22 cellular contexts compared by ENCODE assay signal in genomic region chr4:104818579-104818978, GRCh38.
DNase-seq lines count a peak whose midpoint lies in the region; ATAC-seq and TF ChIP-seq lines count a peak whose summit lies in the region.
"Had no signal": no experiment of that assay in that cellular context is flagged by ENCODE, and none has a peak within 500 bp of the region (broad histone marks: within the 10 kb centered on the region; RNA-seq: fewer than 3 reads in every experiment).

No MANE protein-coding gene starts in this region.

- POLR2A ChIA-PET in naive thymus-derived CD8-positive, alpha-beta T cell (lab: Charles Lee), result no interaction called here

- peaks cover 0 to 2% (median 1%) of the 10 kb centered on the region in 4 donors for H3K4me1 Mint-ChIP-seq in naive thymus-derived CD8-positive, alpha-beta T cell
- H3K4me1 Mint-ChIP-seq: naive B cell had no signal

- H3K9me3 Mint-ChIP-seq in naive thymus-derived CD8-positive, alpha-beta T cell, result peaks cover 0 to 4% (median 0%) of the 10 kb centered on the region in 9 donors

- H3K27ac Mint-ChIP-seq in naive thymus-derived CD8-positive, alpha-beta T cell, result no peak overlapping the region
- H3K27ac Mint-ChIP-seq: naive B cell; T-helper 2 cell treated with Interferon-gamma antibody and Interleukin-4, amounts not matched to agents 5 μg/mL and 100 μg/mL, for 36 hours had no signal

- peaks cover 0 to 2% (median 0%) of the 10 kb centered on the region in 3 donors for H3K36me3 Mint-ChIP-seq in naive thymus-derived CD8-positive, alpha-beta T cell
- H3K36me3 Mint-ChIP-seq: naive B cell had no signal

- DNase-seq in activated naive CD4-positive, alpha-beta T cell treated with anti-CD3 and anti-CD28 coated beads, Interleukin-2, amount 50 U/mL, for 16 hours, result no peak
- no peak for DNase-seq in glomerular visceral epithelial cell (ENCODE audit: extremely low spot score)
- DNase-seq in naive thymus-derived CD8-positive, alpha-beta T cell, result no peak
- DNase-seq: activated CD4-positive, alpha-beta T cell treated with anti-CD3 and anti-CD28 coated beads, Interleukin-2, amount 50 U/mL, for 48 hours; activated effector memory CD4-positive, alpha-beta T cell treated with anti-CD3 and anti-CD28 coated beads, Interleukin-2, amount 50 U/mL, for 16 hours; AML-193; body of pancreas; heart right ventricle; mesendoderm; naive B cell; NCI-H146; spleen; stimulated activated CD4-positive, alpha-beta T cell treated with anti-CD3 and anti-CD28 coated beads, Interleukin-4, amount 100 ng/mL, for 4 hours; stomach; transverse colon; WERI-Rb-1 had no signal

- no peak overlapping the region for H3K4me3 Mint-ChIP-seq in naive thymus-derived CD8-positive, alpha-beta T cell
- H3K4me3 Mint-ChIP-seq: naive B cell; T-helper 2 cell treated with Interferon-gamma antibody and Interleukin-4, amounts not matched to agents 5 μg/mL and 100 μg/mL, for 36 hours had no signal

- ATAC-seq in GM18498 (IDR thresholded peaks at IDR 0.05; ENCODE audit: unreplicated experiment) (peak; percentile 74), GM19324 (IDR thresholded peaks at IDR 0.05; ENCODE audit: low FRiP score, unreplicated experiment) (peak; percentile 74), GM21576 (IDR thresholded peaks at IDR 0.05; ENCODE audit: unreplicated experiment) (peak; percentile 65), HG03196 (IDR thresholded peaks at IDR 0.05; ENCODE audit: unreplicated experiment) (peak; percentile 53), SK-N-SH treated with all-trans-retinoic acid at 6 μM for 48 hours (no peak)
- no peak for ATAC-seq in naive thymus-derived CD8-positive, alpha-beta T cell
- ATAC-seq: body of pancreas, heart right ventricle had no signal

- H3K27me3 Mint-ChIP-seq in naive thymus-derived CD8-positive, alpha-beta T cell, result no peaks in the 10 kb centered on the region
- H3K27me3 Mint-ChIP-seq: naive B cell had no signal

TF ChIP-seq in SK-N-SH treated with all-trans-retinoic acid at 6 μM for 48 hours, 23 proteins besides CTCF, POLR2A, EP300 and RAD21:
- TF ChIP-seq ZNF8 (CRISPR knock-in tag; IDR thresholded peaks at IDR 0.05) (no peak), OSR1 (CRISPR knock-in tag; IDR thresholded peaks at IDR 0.05) (no peak), CSRNP3 (CRISPR knock-in tag; IDR thresholded peaks at IDR 0.05) (no peak)

Comparison
In these comparisons a context has a peak if more than half of its experiments do, and no peak if none do; other contexts are left out.
1. ATAC-seq: peak in GM18498 (single experiment), GM19324 (single experiment), GM21576 (single experiment) and HG03196 (single experiment); none in SK-N-SH treated with all-trans-retinoic acid at 6 μM for 48 hours (single experiment) and naive thymus-derived CD8-positive, alpha-beta T cell (0 of 2).